Comparison of ENCODE assay signal across 8 cellular contexts in the genomic region with DNA sequence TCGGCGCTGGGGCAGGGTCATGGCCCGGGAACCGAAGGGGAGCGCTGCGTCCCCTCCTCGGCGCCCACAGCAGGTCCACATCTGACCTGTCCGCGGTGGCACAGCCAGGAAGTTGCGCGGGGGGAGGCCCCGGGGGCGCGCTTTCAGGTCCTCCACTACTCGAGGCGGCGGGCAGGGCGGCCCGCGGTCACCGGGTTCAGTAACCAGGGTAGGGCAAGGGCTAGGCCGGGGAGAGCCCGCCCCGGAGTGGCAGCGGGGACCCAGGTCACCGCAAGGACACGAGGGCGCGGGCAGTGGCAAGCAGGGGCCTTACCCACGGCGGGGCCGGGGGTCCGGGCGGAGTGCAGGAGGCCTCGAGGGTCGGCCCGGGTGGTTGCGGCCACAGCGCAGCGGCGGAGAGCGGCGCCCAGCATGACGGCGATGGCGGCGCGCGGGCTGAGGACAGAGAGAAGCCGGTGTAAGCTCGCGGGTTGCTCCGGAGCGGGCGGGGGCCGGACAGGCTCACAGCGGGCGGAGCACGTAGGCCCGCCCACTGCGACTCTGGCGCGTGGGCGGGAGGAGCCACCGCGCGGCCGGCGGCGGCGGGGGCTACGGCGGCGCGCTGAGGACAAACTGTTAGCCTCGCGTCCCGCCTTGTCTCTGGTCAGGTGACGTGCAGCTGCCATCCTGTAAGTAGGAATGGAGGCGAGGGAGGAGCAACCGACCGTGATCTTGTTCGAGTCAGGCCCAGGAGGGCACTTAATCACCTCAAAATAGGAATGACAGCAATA. TPM values are rescaled to one million over a fixed set of nuclear protein-coding genes. Genes with fewer than 3 reads are reported as not detected.
DNase-seq lines count a peak whose midpoint lies in the region; ATAC-seq and TF ChIP-seq lines count a peak whose summit lies in the region.

Gene COX5A, minus strand, starts transcription at position 472 of the 770 bp plus-strand sequence. Its CDS starts 59 bp downstream, at position 413.

- ATAC-seq in HG02852 (IDR thresholded peaks at IDR 0.05; ENCODE audit: unreplicated experiment): peak; percentile 84
- peak; percentile 94 to 98 (median 98) for ATAC-seq in T-cell (replicated peaks in 1 of 4)

- intact Hi-C loops in cardiac septum (cut with DNase I): loop anchor here (1.0 to 2.0 kb wide), 2 partner anchors 31 to 155 kb away; partner anchors contain the start of genes CSK and FAM219B
- intact Hi-C loops in posterior cingulate gyrus (cut with DNase I): loop anchor here (1.0 to 2.0 kb wide), 2 partner anchors 19 to 31 kb away; partner anchors contain the start of genes FAM219B and RPP25

- H3K4me1 Mint-ChIP-seq in T-cell (peaks cover 34 to 37% (median 34%) of the 10 kb centered on the region in 3 donors), type B pancreatic cell (ENCODE audit: unreplicated experiment) (peaks cover 6% of the 10 kb centered on the region)

- H3K27ac Mint-ChIP-seq in T-cell (peak within 1 kb of the TSS; percentile 85 to 91), type B pancreatic cell (peak within 1 kb of the TSS; percentile 90)

- peak within 1 kb of the TSS; percentile 61 for H3K27ac ChIP-seq in adipose tissue (ENCODE audit: low read depth, low read length)

- 0 to 1% (median 1%) methylated on average over 62 to 84 of the region's 84 CpGs for WGBS in adipose tissue, 3 donors

- H3K4me3 Mint-ChIP-seq in T-cell (peak within 1 kb of the TSS; percentile 88 to 89 (median 89)), type B pancreatic cell (peak within 1 kb of the TSS; percentile 97)

- H3K9me3 Mint-ChIP-seq in T-cell: no peaks in the 10 kb centered on the region
- no peaks in the 10 kb centered on the region for H3K9me3 Mint-ChIP-seq in type B pancreatic cell

- CTCF ChIA-PET in T-cell (lab: Charles Lee): interaction anchor here in 1 of 2 donors (0.6 to 1.2 kb wide), 8 partner anchors 10 to 430 kb away, joined by 3 to 5 read pairs (median 3); partner anchors contain the start of genes MAN2C1 and RPP25

- DNase-seq in GM13977 (ENCODE audit: low spot score): peak; percentile 94
- DNase-seq in NCI-H1436 (lab: John Stamatoyannopoulos, UW): peak; percentile 95
- DNase-seq in T-cell: peak; percentile 79 to 95 (median 91)
- DNase-seq in cardiac septum (ENCODE audit: low spot score): peak; percentile 97
- peak; percentile 89 to 99 (median 91) for DNase-seq in posterior cingulate gyrus
- peak; percentile 93 for DNase-seq in type B pancreatic cell (ENCODE audit: extremely low spot score, unreplicated experiment)

- POLR2A ChIA-PET in T-cell (lab: Charles Lee): interaction anchor here in 1 of 2 donors (0.6 kb wide), 1 partner anchor 31 kb away, joined by 3 read pairs; no protein-coding TSS in a partner anchor

- H3K36me3 Mint-ChIP-seq in T-cell (no peaks in the 10 kb centered on the region), type B pancreatic cell (peaks cover 7% of the 10 kb centered on the region)

- H3K27me3 Mint-ChIP-seq in T-cell: no peaks in the 10 kb centered on the region
- H3K27me3 Mint-ChIP-seq in type B pancreatic cell: no peaks in the 10 kb centered on the region

- peak; percentile 4 for TF ChIP-seq CTCF in GM13977 (IDR thresholded peaks at IDR 0.05; ENCODE audit: extremely low read depth, insufficient read depth, missing control alignments)
- peak; percentile 33 for TF ChIP-seq CTCF in type B pancreatic cell (conservative IDR thresholded peaks at IDR 0.05)

- in situ Hi-C loops in GM13977 (cut with MboI; ENCODE audit: low pct_unique_long_range_greater_than_20kb, low sequenced_read_pairs, unreplicated experiment): loop anchor here (25.0 kb wide), 1 partner anchor 300 kb away; no protein-coding TSS in a partner anchor

RNA-seq across cellular contexts. Expression of gene COX5A, which starts in this region (rescaled TPM):
- total RNA-seq in T-cell (10 to 100 TPM; 58.5 to 83.1 (median 76.7) TPM), cardiac septum (804 TPM), type B pancreatic cell (ENCODE audit: low replicate concordance) (248 and 307 TPM in 2 replicates)
- 100 to 1,000 TPM; 192 to 378 (median 239) TPM for polyA plus RNA-seq in adipose tissue

Comparison
In these comparisons a context has a peak if more than half of its experiments do, and no peak if none do; other contexts are left out.
1. Peak in every context shown above with its lines: DNase-seq, ATAC-seq and H3K27ac ChIP-seq.